ENCODE assay signal across 22 cellular contexts in genomic region chr5:60299944-60300343, GRCh38.
"Had no signal": no experiment of that assay in that cellular context is flagged by ENCODE, and none has a peak within 500 bp of the region (broad histone marks: within the 10 kb centered on the region; RNA-seq: fewer than 3 reads in every experiment).

No MANE protein-coding gene starts in this region.

- DNase-seq: IMR-90; Karpas-422; KG1; MV-4-11; NCI-H1092; NCI-H1436; NCI-H187; NCI-H2029; NCI-H2081 treated with DMSO at 0.1 percent for 48 hours; NCI-H2171; NCI-H226; NCI-H446; NCI-H510A; NCI-H524 treated with DMSO at 0.1 percent for 48 hours; NCI-H69; NCI-H774; NK-92 treated with Interleukin-12 subunit alpha and Interleukin-12 subunit beta, amount 100 ng/mL, for 24 hours; PC-3; SHP77 treated with DMSO at 0.1 percent for 48 hours had no signal

- H3K4me1 ChIP-seq: SJCRH30 had no signal

- H3K27ac ChIP-seq: SJCRH30, SK-N-MC had no signal

- H3K36me3 ChIP-seq: SJCRH30 had no signal

- H3K9me3 ChIP-seq: SJCRH30 had no signal

- FAIRE-seq: HepG2 had no signal

- H3K27me3 ChIP-seq: SJCRH30 had no signal

- H3K4me3 ChIP-seq: SJCRH30, SK-N-MC had no signal
